Comparison of ENCODE assay signal across 15 cellular contexts in the genomic region with DNA sequence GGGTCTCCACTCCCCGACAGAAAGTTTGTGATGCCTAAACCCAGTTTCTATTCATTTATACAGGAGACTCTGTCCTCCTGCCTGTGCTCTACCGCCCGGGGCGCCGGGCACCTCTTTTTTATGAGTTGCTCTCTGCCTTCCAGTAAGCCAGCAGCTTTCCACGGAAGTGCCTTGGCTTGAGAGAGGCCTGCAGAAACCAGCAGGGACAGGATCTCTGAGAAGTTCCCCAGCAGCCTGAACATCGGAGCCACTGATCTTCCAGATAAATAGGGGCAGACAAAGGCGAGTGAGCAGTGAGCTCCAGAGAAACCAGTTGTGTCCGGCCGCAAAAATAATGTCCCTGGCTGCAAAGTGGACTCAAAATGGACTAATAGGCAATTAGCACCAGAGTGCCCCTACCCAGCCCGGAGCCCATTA.
"Had no signal": no experiment of that assay in that cellular context is flagged by ENCODE, and none has a peak within 500 bp of the region (broad histone marks: within the 10 kb centered on the region; RNA-seq: fewer than 3 reads in every experiment).

No MANE protein-coding gene starts in this region.

- H3K9me3 ChIP-seq: ascending aorta, heart right ventricle had no signal

- H3K27ac ChIP-seq: ascending aorta, cardiac muscle cell, coronary artery, heart right ventricle, VCaP had no signal

- ATAC-seq: activated CD8-positive, alpha-beta T cell treated with anti-CD3 and anti-CD28 coated beads, Interleukin-2, amount 10 ng/mL, durations not matched to agents 7 days and 5 days; natural killer cell treated with Interleukin-12 subunit alpha and Interleukin-12 subunit beta and Interleukin-15 and Interleukin-18, amount 100 ng/mL, for 72 hours; stimulated activated naive B cell treated with anti-CD40 and anti-IgM and Interleukin-4, amounts not matched to agents 10 μg/mL and 1 μg/mL and 100 μg/mL, for 72 hours had no signal

- H3K27me3 ChIP-seq: ascending aorta had no signal

- H3K4me3 ChIP-seq: ascending aorta, cardiac muscle cell, coronary artery, heart right ventricle had no signal

- H3K36me3 ChIP-seq: ascending aorta, cardiac muscle cell, heart right ventricle had no signal

- H3K4me1 ChIP-seq: ascending aorta had no signal

- DNase-seq: activated CD4-positive, alpha-beta T cell treated with anti-CD3 and anti-CD28 coated beads for 48 hours; activated CD8-positive, alpha-beta memory T cell treated with anti-CD3 and anti-CD28 coated beads, Interleukin-2, amount 50 U/mL, for 48 hours; activated CD8-positive, alpha-beta T cell treated with anti-CD3 and anti-CD28 coated beads, Interleukin-2, amount 10 ng/mL, durations not matched to agents 7 days and 5 days; activated naive CD4-positive, alpha-beta T cell; effector CD4-positive, alpha-beta T cell; heart right ventricle; SIG-M5; stimulated activated naive B cell treated with anti-CD40 and anti-IgM and Interleukin-4, amounts not matched to agents 10 μg/mL and 1 μg/mL and 100 μg/mL, for 72 hours; SW 1271; T-helper 9 cell had no signal
